In genomic region chrX:46279214-46279924, GRCh38 we compare ENCODE assay signal across 1 cellular context.
TF ChIP-seq lines count a peak whose summit lies in the region.

No MANE protein-coding gene starts in this region.

TF ChIP-seq in H1, 55 proteins besides CTCF, POLR2A, EP300 and RAD21 (continued from another document):
- no peak for TF ChIP-seq CHD7 (IDR thresholded peaks at IDR 0.05; ENCODE audit: insufficient replicate concordance, low read length)
- TF ChIP-seq ASH2L (IDR thresholded peaks at IDR 0.05; ENCODE audit: low read length), result no peak
- no peak for TF ChIP-seq NRF1 (IDR thresholded peaks at IDR 0.05; ENCODE audit: low read depth, low read length)
- TF ChIP-seq FOSL1 (IDR thresholded peaks at IDR 0.05; ENCODE audit: insufficient read depth, low read depth, low read length), result no peak
